1 cellular context compared by ENCODE assay signal in genomic region chr11:71979094-71979493, GRCh38.
TF ChIP-seq lines count a peak whose summit lies in the region.

No MANE protein-coding gene starts in this region.

TF ChIP-seq in HepG2, 621 proteins besides CTCF, POLR2A, EP300 and RAD21:
- TF ChIP-seq, protein P1, sequence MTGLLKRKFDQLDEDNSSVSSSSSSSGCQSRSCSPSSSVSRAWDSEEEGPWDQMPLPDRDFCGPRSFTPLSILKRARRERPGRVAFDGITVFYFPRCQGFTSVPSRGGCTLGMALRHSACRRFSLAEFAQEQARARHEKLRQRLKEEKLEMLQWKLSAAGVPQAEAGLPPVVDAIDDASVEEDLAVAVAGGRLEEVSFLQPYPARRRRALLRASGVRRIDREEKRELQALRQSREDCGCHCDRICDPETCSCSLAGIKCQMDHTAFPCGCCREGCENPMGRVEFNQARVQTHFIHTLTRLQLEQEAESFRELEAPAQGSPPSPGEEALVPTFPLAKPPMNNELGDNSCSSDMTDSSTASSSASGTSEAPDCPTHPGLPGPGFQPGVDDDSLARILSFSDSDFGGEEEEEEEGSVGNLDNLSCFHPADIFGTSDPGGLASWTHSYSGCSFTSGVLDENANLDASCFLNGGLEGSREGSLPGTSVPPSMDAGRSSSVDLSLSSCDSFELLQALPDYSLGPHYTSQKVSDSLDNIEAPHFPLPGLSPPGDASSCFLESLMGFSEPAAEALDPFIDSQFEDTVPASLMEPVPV (CRISPR knock-in tag; IDR thresholded peaks at IDR 0.05), result no peak
- no peak for TF ChIP-seq HNF4G (IDR thresholded peaks at IDR 0.05; ENCODE audit: borderline replicate concordance, low read depth, low read length)
- TF ChIP-seq HNF4G (CRISPR knock-in tag; IDR thresholded peaks at IDR 0.05; ENCODE audit: borderline replicate concordance, low read depth), result no peak
- peak; percentile 78 for TF ChIP-seq ZNF317 (CRISPR knock-in tag; IDR thresholded peaks at IDR 0.05)
